ENCODE assay signal across 27 cellular contexts in the genomic region with DNA sequence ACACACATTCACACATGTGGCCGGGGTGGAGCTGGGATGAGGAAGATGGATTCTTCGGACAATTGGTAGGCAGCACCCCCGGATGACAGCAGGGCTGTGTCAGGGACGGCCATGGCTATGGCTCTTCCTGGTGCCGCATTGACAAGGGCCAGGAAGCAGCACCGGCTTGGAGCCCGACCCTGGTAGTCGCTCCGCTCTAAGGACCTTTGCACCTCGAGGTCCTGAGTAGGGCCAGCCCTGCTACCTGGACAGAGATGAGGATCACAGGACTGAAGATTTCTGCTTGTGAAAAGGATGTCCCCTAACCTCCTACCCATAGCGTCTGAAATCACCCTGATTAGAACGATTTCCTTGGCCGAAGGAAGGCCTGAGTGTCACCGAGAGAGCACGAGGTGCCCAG.
"Had no signal": no experiment of that assay in that cellular context is flagged by ENCODE, and none has a peak within 500 bp of the region (broad histone marks: within the 10 kb centered on the region; RNA-seq: fewer than 3 reads in every experiment).

No MANE protein-coding gene starts in this region.

- H3K4me1 Mint-ChIP-seq: endodermal cell had no signal

- H3K4me3 Mint-ChIP-seq: dendritic cell treated with granulocyte-macrophage colony-stimulating factor and Interleukin-4, amounts not matched to agents 40 ng/mL and 50 ng/mL, for 4 days; endodermal cell; naive thymus-derived CD4-positive, alpha-beta T cell; nephron; stimulated activated effector memory CD8-positive, alpha-beta T cell treated with anti-CD3 and anti-CD28 coated beads, Interleukin-12 subunit alpha, Interleukin-12 subunit beta, amount 100 ng/mL, for 72 hours had no signal

- ATAC-seq: esophagus mucosa, gastrocnemius medialis, left lung, psoas muscle, right cardiac atrium had no signal

- H3K27ac Mint-ChIP-seq: dendritic cell treated with granulocyte-macrophage colony-stimulating factor and Interleukin-4, amounts not matched to agents 40 ng/mL and 50 ng/mL, for 4 days; endodermal cell; naive thymus-derived CD4-positive, alpha-beta T cell; nephron; stimulated activated effector memory CD8-positive, alpha-beta T cell treated with anti-CD3 and anti-CD28 coated beads, Interleukin-12 subunit alpha, Interleukin-12 subunit beta, amount 100 ng/mL, for 72 hours had no signal

- H3K9me3 Mint-ChIP-seq: dendritic cell treated with granulocyte-macrophage colony-stimulating factor and Interleukin-4, amounts not matched to agents 40 ng/mL and 50 ng/mL, for 4 days; endodermal cell; naive thymus-derived CD4-positive, alpha-beta T cell; nephron; stimulated activated effector memory CD8-positive, alpha-beta T cell treated with anti-CD3 and anti-CD28 coated beads, Interleukin-12 subunit alpha, Interleukin-12 subunit beta, amount 100 ng/mL, for 72 hours had no signal

- DNase-seq: colonic mucosa; effector CD8-positive, alpha-beta T cell; endodermal cell; foreskin fibroblast; gastrocnemius medialis; head of caudate nucleus; kidney; left lung; mesenchymal stem cell; midbrain; naive thymus-derived CD4-positive, alpha-beta T cell; nucleus accumbens; ovary; posterior cingulate gyrus; psoas muscle; right cardiac atrium; sigmoid colon; stimulated activated CD4-positive, alpha-beta T cell treated with anti-CD3 and anti-CD28 coated beads, Interleukin-2, amount 100 ng/mL, for 24 hours; stimulated activated CD4-positive, alpha-beta T cell treated with anti-CD3 and anti-CD28 coated beads, Interleukin-4, amount 100 ng/mL, for 24 hours; stimulated activated naive CD4-positive, alpha-beta T cell treated with Interleukin-2 at 50 U/mL for 16 hours; stomach; thyroid gland; upper lobe of left lung had no signal

- H3K36me3 Mint-ChIP-seq: naive thymus-derived CD4-positive, alpha-beta T cell; stimulated activated effector memory CD8-positive, alpha-beta T cell treated with anti-CD3 and anti-CD28 coated beads, Interleukin-12 subunit alpha, Interleukin-12 subunit beta, amount 100 ng/mL, for 72 hours had no signal
